In the genomic region with DNA sequence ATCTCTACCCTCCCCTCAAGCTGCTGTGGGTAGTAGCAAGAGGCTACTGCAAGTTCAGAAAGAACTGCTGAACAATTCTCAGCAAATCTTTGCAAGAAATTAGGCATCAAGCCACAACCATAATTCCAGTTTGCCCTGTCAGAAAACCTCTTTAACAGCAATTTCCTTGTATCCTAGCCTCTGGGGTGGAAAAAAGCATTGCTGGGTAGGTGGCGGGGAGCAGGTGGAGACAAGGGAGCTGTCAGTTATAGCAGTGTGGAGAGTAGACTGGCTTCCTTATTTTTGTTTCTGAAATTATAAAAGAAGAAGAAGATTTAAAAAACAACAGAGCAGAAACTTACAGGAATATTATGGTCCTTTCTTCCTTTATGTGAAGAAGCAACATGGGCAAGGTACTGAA, we compare ENCODE assay signal across 29 cellular contexts.
"Had no signal": no experiment of that assay in that cellular context is flagged by ENCODE, and none has a peak within 500 bp of the region (broad histone marks: within the 10 kb centered on the region; RNA-seq: fewer than 3 reads in every experiment).

No MANE protein-coding gene starts in this region.

- H3K27me3 Mint-ChIP-seq: activated CD4-positive, alpha-beta T cell treated with anti-CD3 and anti-CD28 coated beads, Interleukin-2, amount 10 ng/mL, durations not matched to agents 7 days and 5 days; activated naive CD4-positive, alpha-beta T cell treated with anti-CD3 and anti-CD28 coated beads, Interleukin-2, amount 50 U/mL, for 24 hours; activated T-cell treated with anti-CD3 and anti-CD28 coated beads, Interleukin-2, amount 50 U/mL, for 24 hours had no signal

- H3K9me3 ChIP-seq: Peyer's patch had no signal

- H3K4me3 ChIP-seq: Peyer's patch had no signal

- H3K27ac Mint-ChIP-seq: activated CD4-positive, alpha-beta T cell treated with anti-CD3 and anti-CD28 coated beads, Interleukin-2, amount 10 ng/mL, durations not matched to agents 7 days and 5 days; activated CD8-positive, alpha-beta T cell treated with anti-CD3 and anti-CD28 coated beads, Interleukin-2, amount 10 ng/mL, durations not matched to agents 7 days and 5 days; activated naive CD4-positive, alpha-beta T cell treated with anti-CD3 and anti-CD28 coated beads, Interleukin-2, amount 50 U/mL, for 24 hours; activated naive CD8-positive, alpha-beta T cell treated with anti-CD3 and anti-CD28 coated beads, Interleukin-2, amount 10 ng/mL, durations not matched to agents 7 days and 5 days; activated T-cell treated with anti-CD3 and anti-CD28 coated beads, Interleukin-2, amount 50 U/mL, for 24 hours; activated T-helper 2 cell treated with anti-CD3 and anti-CD28 coated beads, Interferon-gamma antibody, Interleukin-2, Interleukin-4, amounts not matched to agents 10 μg/mL and 5 μg/mL and 100 μg/mL, durations not matched to agents 14 hours and 24 hours and 36 hours had no signal

- H3K27me3 ChIP-seq: brain microvascular endothelial cell, Peyer's patch had no signal

- H3K36me3 ChIP-seq: Peyer's patch had no signal

- ATAC-seq: activated CD8-positive, alpha-beta T cell treated with anti-CD3 and anti-CD28 coated beads, Interleukin-2, amount 10 ng/mL, durations not matched to agents 7 days and 5 days; PC-3 had no signal

- H3K4me1 Mint-ChIP-seq: activated naive CD4-positive, alpha-beta T cell treated with anti-CD3 and anti-CD28 coated beads, Interleukin-2, amount 50 U/mL, for 24 hours had no signal

- H3K27ac ChIP-seq: brain microvascular endothelial cell, Peyer's patch had no signal

- H3K4me3 Mint-ChIP-seq: activated CD4-positive, alpha-beta T cell treated with anti-CD3 and anti-CD28 coated beads, Interleukin-2, amount 10 ng/mL, durations not matched to agents 7 days and 5 days; activated CD8-positive, alpha-beta T cell treated with anti-CD3 and anti-CD28 coated beads, Interleukin-2, amount 10 ng/mL, durations not matched to agents 7 days and 5 days; activated naive CD4-positive, alpha-beta T cell treated with anti-CD3 and anti-CD28 coated beads, Interleukin-2, amount 50 U/mL, for 24 hours; activated naive CD8-positive, alpha-beta T cell treated with anti-CD3 and anti-CD28 coated beads, Interleukin-2, amount 10 ng/mL, durations not matched to agents 7 days and 5 days; activated T-cell treated with anti-CD3 and anti-CD28 coated beads, Interleukin-2, amount 50 U/mL, for 24 hours had no signal

- H3K9me3 Mint-ChIP-seq: activated CD4-positive, alpha-beta T cell treated with anti-CD3 and anti-CD28 coated beads, Interleukin-2, amount 10 ng/mL, durations not matched to agents 7 days and 5 days; activated naive CD4-positive, alpha-beta T cell treated with anti-CD3 and anti-CD28 coated beads, Interleukin-2, amount 50 U/mL, for 24 hours; activated naive CD8-positive, alpha-beta T cell treated with anti-CD3 and anti-CD28 coated beads, Interleukin-2, amount 10 ng/mL, durations not matched to agents 7 days and 5 days; activated T-cell treated with anti-CD3 and anti-CD28 coated beads, Interleukin-2, amount 50 U/mL, for 24 hours; activated T-helper 2 cell treated with anti-CD3 and anti-CD28 coated beads, Interferon-gamma antibody, Interleukin-2, Interleukin-4, amounts not matched to agents 10 μg/mL and 5 μg/mL and 100 μg/mL, durations not matched to agents 14 hours and 24 hours and 36 hours had no signal

- H3K4me1 ChIP-seq: Peyer's patch had no signal

- DNase-seq: activated CD4-positive, alpha-beta T cell treated with anti-CD3 and anti-CD28 coated beads, Interleukin-2, amount 10 ng/mL, durations not matched to agents 7 days and 5 days; activated CD4-positive, alpha-beta T cell treated with anti-CD3 and anti-CD28 coated beads, Interleukin-2, amount 50 U/mL, for 48 hours; activated CD8-positive, alpha-beta T cell treated with anti-CD3 and anti-CD28 coated beads, Interleukin-2, amount 10 ng/mL, durations not matched to agents 7 days and 5 days; activated gamma-delta T cell; activated naive CD4-positive, alpha-beta T cell treated with Interleukin-2 at 50 U/mL for 16 hours; activated naive CD8-positive, alpha-beta T cell treated with anti-CD3 and anti-CD28 coated beads, Interleukin-2, amount 10 ng/mL, durations not matched to agents 7 days and 5 days; activated T-cell treated with anti-CD3 and anti-CD28 coated beads, Interleukin-2, amount 50 U/mL, for 24 hours; amygdala; brain microvascular endothelial cell; KG1; MM.1S; MV-4-11; NCI-H1092; NCI-H1436 treated with DMSO at 0.1 percent for 48 hours; NCI-H1694 treated with DMSO at 0.1 percent for 48 hours; NCI-H2029; NCI-H510A; NCI-H526; NCI-H748 treated with DMSO at 0.1 percent for 48 hours; NK-92 treated with Interleukin-12 subunit alpha and Interleukin-12 subunit beta, amount 100 ng/mL, for 24 hours; PC-3; Peyer's patch; RPMI8226; SIG-M5; SW 1271; T-helper 1 cell; T1000 had no signal

- H3K36me3 Mint-ChIP-seq: activated naive CD4-positive, alpha-beta T cell treated with anti-CD3 and anti-CD28 coated beads, Interleukin-2, amount 50 U/mL, for 24 hours had no signal
